Comparison of ENCODE assay signal across 1 cellular context in the genomic region with DNA sequence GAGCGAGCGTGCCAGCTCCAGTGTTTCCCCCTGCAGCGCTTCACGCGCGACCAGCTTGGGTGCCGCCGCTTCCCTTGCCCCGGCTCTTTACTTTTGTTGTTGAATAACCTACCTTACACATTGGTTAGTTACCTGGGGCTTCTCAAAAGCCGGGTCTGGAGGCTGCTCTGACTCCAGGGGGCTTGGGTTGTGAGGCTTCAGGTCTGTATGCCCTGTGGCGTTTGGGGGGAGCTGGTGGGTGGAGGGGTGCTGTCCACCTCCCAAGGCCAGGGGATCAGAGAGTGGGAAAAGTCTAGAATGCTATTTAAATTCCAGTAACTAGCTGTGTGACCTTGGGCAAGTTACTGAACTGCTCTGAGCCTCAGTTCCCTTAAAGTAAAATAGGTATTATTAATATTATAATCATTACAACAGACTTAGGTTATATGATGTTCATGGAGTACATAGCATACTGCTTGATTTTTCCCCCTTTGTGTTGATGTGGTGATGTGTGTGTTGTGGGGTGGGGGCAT.
TF ChIP-seq lines count a peak whose summit lies in the region.

No MANE protein-coding gene starts in this region.

TF ChIP-seq in K562, 482 proteins besides CTCF, POLR2A, EP300 and RAD21 (continued from another document):
- peak; percentile 79 for TF ChIP-seq RBM25 (IDR thresholded peaks at IDR 0.05; ENCODE audit: low read depth, low read length, severe bottlenecking)
